In the genomic region with DNA sequence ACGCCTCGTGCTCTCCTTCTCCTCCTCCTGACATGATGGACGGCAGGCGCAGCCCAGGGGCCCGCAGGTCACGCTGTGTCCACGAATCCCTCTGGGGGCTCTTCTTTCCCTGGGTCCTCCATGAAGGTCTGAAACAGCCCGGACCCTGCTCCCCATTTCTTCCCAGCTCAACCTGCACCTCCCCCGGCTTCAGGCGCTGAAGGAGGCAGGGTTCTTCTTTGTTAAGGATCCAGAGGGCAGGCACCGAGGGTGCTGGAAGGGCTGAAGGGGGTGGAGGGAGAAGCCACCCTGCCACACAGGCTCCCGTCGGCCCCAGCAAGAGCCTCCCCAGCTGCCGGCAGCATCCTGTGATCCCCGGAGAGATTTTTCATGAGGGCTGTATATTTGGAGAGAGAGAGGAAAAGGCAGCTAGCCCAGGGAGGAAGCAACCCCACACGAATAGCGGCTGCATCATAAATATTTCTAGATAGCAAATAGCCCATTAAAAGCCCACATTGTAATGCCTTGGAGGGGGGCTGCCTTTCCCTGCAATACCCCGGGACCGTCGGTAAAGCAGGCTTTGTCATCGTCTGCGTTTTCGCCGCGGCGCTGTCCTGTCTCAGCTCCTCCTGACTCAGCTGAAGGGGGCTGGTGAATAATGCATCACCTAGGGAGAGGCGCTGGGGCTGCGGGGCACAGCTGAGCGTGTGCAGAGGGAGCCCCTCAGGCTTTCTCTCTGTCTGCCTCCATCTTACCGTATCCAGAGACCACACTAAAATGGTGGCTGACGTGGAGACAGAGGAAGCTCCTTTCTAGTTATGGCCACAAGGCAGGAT, we compare ENCODE assay signal across 8 cellular contexts.
DNase-seq lines count a peak whose midpoint lies in the region; TF ChIP-seq lines count a peak whose summit lies in the region.

No MANE protein-coding gene starts in this region.

- H3K27ac ChIP-seq in HEK293 (ENCODE audit: extremely low read depth, low read depth, low read length): no peak overlapping the region
- no peak overlapping the region for H3K27ac ChIP-seq in coronary artery

- peaks cover 9% of the 10 kb centered on the region for H3K4me1 Mint-ChIP-seq in progenitor cell of endocrine pancreas (ENCODE audit: low read depth)
- H3K4me1 Mint-ChIP-seq in activated T-helper 2 cell treated with anti-CD3 and anti-CD28 coated beads, Interferon-gamma antibody, Interleukin-2, Interleukin-4, amounts not matched to agents 10 μg/mL and 5 μg/mL and 100 μg/mL, durations not matched to agents 14 hours and 24 hours and 36 hours (ENCODE audit: low read depth): no peaks in the 10 kb centered on the region

- TF ChIP-seq CTCF in HEK293 (tag by site-specific recombination; IDR thresholded peaks at IDR 0.05) (no peak), progenitor cell of endocrine pancreas (IDR thresholded peaks at IDR 0.05; ENCODE audit: unreplicated experiment) (no peak), coronary artery (IDR thresholded peaks at IDR 0.05) (no peak)

- H3K4me3 ChIP-seq in HEK293 (ENCODE audit: low read depth, low read length): peak overlapping the region; percentile 25
- no peak overlapping the region for H3K4me3 ChIP-seq in coronary artery

- peak overlapping the region; percentile 71 for H3K27ac Mint-ChIP-seq in progenitor cell of endocrine pancreas
- H3K27ac Mint-ChIP-seq in activated T-helper 2 cell treated with anti-CD3 and anti-CD28 coated beads, Interferon-gamma antibody, Interleukin-2, Interleukin-4, amounts not matched to agents 10 μg/mL and 5 μg/mL and 100 μg/mL, durations not matched to agents 14 hours and 24 hours and 36 hours: no peak overlapping the region

- CTCF ChIA-PET in HEK293 (lab: Yijun Ruan, JAX): interaction anchor here (1.0 kb wide), 1 partner anchor 87 kb away, joined by 3 read pairs; no protein-coding TSS in a partner anchor

- no peaks in the 10 kb centered on the region for H3K36me3 Mint-ChIP-seq in progenitor cell of endocrine pancreas (ENCODE audit: insufficient read depth)
- no peaks in the 10 kb centered on the region for H3K36me3 Mint-ChIP-seq in activated T-helper 2 cell treated with anti-CD3 and anti-CD28 coated beads, Interferon-gamma antibody, Interleukin-2, Interleukin-4, amounts not matched to agents 10 μg/mL and 5 μg/mL and 100 μg/mL, durations not matched to agents 14 hours and 24 hours and 36 hours (ENCODE audit: low read depth)

- intact Hi-C loops in head of caudate nucleus (cut with DNase I): no loop called here
- intact Hi-C loops in activated T-helper 2 cell treated with anti-CD3 and anti-CD28 coated beads, Interferon-gamma antibody, Interleukin-2, Interleukin-4, amounts not matched to agents 10 μg/mL and 5 μg/mL and 100 μg/mL, durations not matched to agents 14 hours and 24 hours and 36 hours (cut with micrococcal nuclease): no loop called here

- H3K4me1 ChIP-seq in HEK293 (ENCODE audit: control insufficient read depth, insufficient read depth, low read length): no peaks in the 10 kb centered on the region

- DNase-seq in NCI-H748 (lab: John Stamatoyannopoulos, UW; ENCODE audit: unreplicated experiment) (peak; percentile 67), head of caudate nucleus (peak in 41 of 42 donors; percentile 51 to 89 (median 74)), progenitor cell of endocrine pancreas (ENCODE audit: low spot score, unreplicated experiment) (peak; percentile 11), middle frontal gyrus (ENCODE audit: extremely low spot score, low spot score) (no peak), kidney glomerular epithelial cell (lab: John Stamatoyannopoulos, UW) (no peak), coronary artery (ENCODE audit: low spot score) (no peak)
- no peak for DNase-seq in activated T-helper 2 cell treated with anti-CD3 and anti-CD28 coated beads, Interferon-gamma antibody, Interleukin-2, Interleukin-4, amounts not matched to agents 10 μg/mL and 5 μg/mL and 100 μg/mL, durations not matched to agents 14 hours and 24 hours and 36 hours (ENCODE audit: low spot score)

- peak overlapping the region; percentile 58 for H3K4me3 Mint-ChIP-seq in progenitor cell of endocrine pancreas (ENCODE audit: low read depth)
- H3K4me3 Mint-ChIP-seq in activated T-helper 2 cell treated with anti-CD3 and anti-CD28 coated beads, Interferon-gamma antibody, Interleukin-2, Interleukin-4, amounts not matched to agents 10 μg/mL and 5 μg/mL and 100 μg/mL, durations not matched to agents 14 hours and 24 hours and 36 hours (ENCODE audit: low read depth): no peak overlapping the region

- no peaks in the 10 kb centered on the region for H3K9me3 ChIP-seq in HEK293 (ENCODE audit: control insufficient read depth, insufficient read depth, low read depth, low read length)

- no peaks in the 10 kb centered on the region for H3K36me3 ChIP-seq in HEK293 (ENCODE audit: control insufficient read depth in 2 of 2, insufficient read depth in 1 of 2, low read length in 2 of 2)

- POLR2A ChIA-PET in HEK293 (lab: Yijun Ruan, JAX): no interaction called here

- H3K27me3 Mint-ChIP-seq in progenitor cell of endocrine pancreas: peaks cover 23% of the 10 kb centered on the region
- no peaks in the 10 kb centered on the region for H3K27me3 Mint-ChIP-seq in activated T-helper 2 cell treated with anti-CD3 and anti-CD28 coated beads, Interferon-gamma antibody, Interleukin-2, Interleukin-4, amounts not matched to agents 10 μg/mL and 5 μg/mL and 100 μg/mL, durations not matched to agents 14 hours and 24 hours and 36 hours (ENCODE audit: low read depth)

- no peaks in the 10 kb centered on the region for H3K9me3 Mint-ChIP-seq in progenitor cell of endocrine pancreas (ENCODE audit: low read depth)
- no peaks in the 10 kb centered on the region for H3K9me3 Mint-ChIP-seq in activated T-helper 2 cell treated with anti-CD3 and anti-CD28 coated beads, Interferon-gamma antibody, Interleukin-2, Interleukin-4, amounts not matched to agents 10 μg/mL and 5 μg/mL and 100 μg/mL, durations not matched to agents 14 hours and 24 hours and 36 hours

TF ChIP-seq in HEK293, 187 proteins besides CTCF, POLR2A, EP300 and RAD21 (continues in another document):
- TF ChIP-seq SETDB1 (IDR thresholded peaks at IDR 0.05; ENCODE audit: insufficient read length, low read length): no peak
- TF ChIP-seq, protein P1, sequence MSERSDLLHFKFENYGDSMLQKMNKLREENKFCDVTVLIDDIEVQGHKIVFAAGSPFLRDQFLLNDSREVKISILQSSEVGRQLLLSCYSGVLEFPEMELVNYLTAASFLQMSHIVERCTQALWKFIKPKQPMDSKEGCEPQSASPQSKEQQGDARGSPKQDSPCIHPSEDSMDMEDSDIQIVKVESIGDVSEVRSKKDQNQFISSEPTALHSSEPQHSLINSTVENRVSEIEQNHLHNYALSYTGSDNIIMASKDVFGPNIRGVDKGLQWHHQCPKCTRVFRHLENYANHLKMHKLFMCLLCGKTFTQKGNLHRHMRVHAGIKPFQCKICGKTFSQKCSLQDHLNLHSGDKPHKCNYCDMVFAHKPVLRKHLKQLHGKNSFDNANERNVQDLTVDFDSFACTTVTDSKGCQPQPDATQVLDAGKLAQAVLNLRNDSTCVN (tag by site-specific recombination; optimal IDR thresholded peaks at IDR 0.05): no peak
- no peak for TF ChIP-seq ZNF133 (tag by site-specific recombination; IDR thresholded peaks at IDR 0.05)
- TF ChIP-seq ZNF426 (tag by site-specific recombination; IDR thresholded peaks at IDR 0.05): no peak
- no peak for TF ChIP-seq ZNF707 (tag by site-specific recombination; IDR thresholded peaks at IDR 0.05)
- no peak for TF ChIP-seq ZNF155 (tag by site-specific recombination; IDR thresholded peaks at IDR 0.05)
- no peak for TF ChIP-seq SP2 (tag by site-specific recombination; IDR thresholded peaks at IDR 0.05)
- TF ChIP-seq ZNF558 (tag by site-specific recombination; IDR thresholded peaks at IDR 0.05): no peak
- TF ChIP-seq, protein P2, sequence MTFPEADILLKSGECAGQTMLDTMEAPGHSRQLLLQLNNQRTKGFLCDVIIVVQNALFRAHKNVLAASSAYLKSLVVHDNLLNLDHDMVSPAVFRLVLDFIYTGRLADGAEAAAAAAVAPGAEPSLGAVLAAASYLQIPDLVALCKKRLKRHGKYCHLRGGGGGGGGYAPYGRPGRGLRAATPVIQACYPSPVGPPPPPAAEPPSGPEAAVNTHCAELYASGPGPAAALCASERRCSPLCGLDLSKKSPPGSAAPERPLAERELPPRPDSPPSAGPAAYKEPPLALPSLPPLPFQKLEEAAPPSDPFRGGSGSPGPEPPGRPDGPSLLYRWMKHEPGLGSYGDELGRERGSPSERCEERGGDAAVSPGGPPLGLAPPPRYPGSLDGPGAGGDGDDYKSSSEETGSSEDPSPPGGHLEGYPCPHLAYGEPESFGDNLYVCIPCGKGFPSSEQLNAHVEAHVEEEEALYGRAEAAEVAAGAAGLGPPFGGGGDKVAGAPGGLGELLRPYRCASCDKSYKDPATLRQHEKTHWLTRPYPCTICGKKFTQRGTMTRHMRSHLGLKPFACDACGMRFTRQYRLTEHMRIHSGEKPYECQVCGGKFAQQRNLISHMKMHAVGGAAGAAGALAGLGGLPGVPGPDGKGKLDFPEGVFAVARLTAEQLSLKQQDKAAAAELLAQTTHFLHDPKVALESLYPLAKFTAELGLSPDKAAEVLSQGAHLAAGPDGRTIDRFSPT (tag by site-specific recombination; IDR thresholded peaks at IDR 0.05): no peak
- no peak for TF ChIP-seq ZNF561 (tag by site-specific recombination; IDR thresholded peaks at IDR 0.05; ENCODE audit: borderline replicate concordance)
- TF ChIP-seq KLF7 (tag by site-specific recombination; IDR thresholded peaks at IDR 0.05; ENCODE audit: borderline replicate concordance): no peak
- TF ChIP-seq ZNF114 (tag by site-specific recombination; IDR thresholded peaks at IDR 0.05): no peak
- no peak for TF ChIP-seq ZNF701 (tag by site-specific recombination; IDR thresholded peaks at IDR 0.05)
- no peak for TF ChIP-seq ZBTB21 (tag by site-specific recombination; IDR thresholded peaks at IDR 0.05)
- TF ChIP-seq ZNF37A (tag by site-specific recombination; IDR thresholded peaks at IDR 0.05): no peak

Comparison
In these comparisons a context has a peak if more than half of its experiments do, and no peak if none do; other contexts are left out.
1. DNase-seq: peak in NCI-H748 (single experiment), head of caudate nucleus (41 of 42) and progenitor cell of endocrine pancreas (single experiment); none in middle frontal gyrus (single experiment), activated T-helper 2 cell treated with anti-CD3 and anti-CD28 coated beads, Interferon-gamma antibody, Interleukin-2, Interleukin-4, amounts not matched to agents 10 μg/mL and 5 μg/mL and 100 μg/mL, durations not matched to agents 14 hours and 24 hours and 36 hours (single experiment), kidney glomerular epithelial cell (single experiment) and coronary artery (single experiment).